ENCODE assay signal across 1 cellular context in genomic region chr15:96354731-96355560, GRCh38.
A peak's percentile ranks its signal among the peaks of the same experiment; 100 is the strongest.
TF ChIP-seq lines count a peak whose summit lies in the region.

No MANE protein-coding gene starts in this region.

TF ChIP-seq in HEK293, 187 proteins besides CTCF, POLR2A, EP300 and RAD21 (continued from another document and continues in another):
- TF ChIP-seq ZSCAN4 (tag by site-specific recombination; IDR thresholded peaks at IDR 0.05) (no peak), ZNF600 (tag by site-specific recombination; IDR thresholded peaks at IDR 0.05) (peak; percentile 19; the same call in 1 of the 2 replicates), ZBTB44 (tag by site-specific recombination; IDR thresholded peaks at IDR 0.05) (peak; percentile 70), ZNF175 (tag by site-specific recombination; IDR thresholded peaks at IDR 0.05) (no peak), PRDM4 (tag by site-specific recombination; IDR thresholded peaks at IDR 0.05) (no peak), PRDM10 (tag by site-specific recombination; IDR thresholded peaks at IDR 0.05) (no peak), INSM2 (tag by site-specific recombination; IDR thresholded peaks at IDR 0.05) (no peak), ZNF623 (tag by site-specific recombination; IDR thresholded peaks at IDR 0.05) (no peak), ZFHX2 (tag by site-specific recombination; conservative IDR thresholded peaks at IDR 0.05) (0 out of 2 replicates have a peak, but pooled peaks have one; percentile 19), ATF2 (tag by site-specific recombination; IDR thresholded peaks at IDR 0.05; ENCODE audit: low read depth) (0 out of 2 replicates have a peak, but pooled peaks have one; percentile 25), SALL2 (tag by site-specific recombination; IDR thresholded peaks at IDR 0.05; ENCODE audit: borderline replicate concordance) (no peak), SP2 (tag by site-specific recombination; IDR thresholded peaks at IDR 0.05) (no peak), ZNF324 (tag by site-specific recombination; IDR thresholded peaks at IDR 0.05) (no peak), ZBTB20 (tag by site-specific recombination; IDR thresholded peaks at IDR 0.05) (no peak), ZNF140 (tag by site-specific recombination; IDR thresholded peaks at IDR 0.05) (no peak), ZNF843 (tag by site-specific recombination; IDR thresholded peaks at IDR 0.05) (no peak), KLF9 (tag by site-specific recombination; IDR thresholded peaks at IDR 0.05; ENCODE audit: low read depth) (no peak), ZNF423 (tag by site-specific recombination; IDR thresholded peaks at IDR 0.05) (0 out of 2 replicates have a peak, but pooled peaks have one; percentile 79), ZNF239 (tag by site-specific recombination; IDR thresholded peaks at IDR 0.05) (no peak), GLI4 (tag by site-specific recombination; IDR thresholded peaks at IDR 0.05) (no peak), TSHZ1 (tag by site-specific recombination; IDR thresholded peaks at IDR 0.05; ENCODE audit: borderline replicate concordance) (no peak), SP7 (tag by site-specific recombination; IDR thresholded peaks at IDR 0.05) (0 out of 2 replicates have a peak, but pooled peaks have one; percentile 26), ZNF704 (tag by site-specific recombination; IDR thresholded peaks at IDR 0.05) (no peak), EGR2 (tag by site-specific recombination; IDR thresholded peaks at IDR 0.05; ENCODE audit: low read depth) (no peak), ZNF501 (tag by site-specific recombination; IDR thresholded peaks at IDR 0.05) (peak; percentile 21; the same call in 1 of the 2 replicates), ZNF37A (tag by site-specific recombination; IDR thresholded peaks at IDR 0.05) (no peak), ZNF529 (tag by site-specific recombination; IDR thresholded peaks at IDR 0.05; ENCODE audit: insufficient replicate concordance) (no peak), WT1 (tag by site-specific recombination; IDR thresholded peaks at IDR 0.05) (0 out of 2 replicates have a peak, but pooled peaks have one; percentile 7), KLF17 (tag by site-specific recombination; IDR thresholded peaks at IDR 0.05) (no peak), HOXD13 (CRISPR knock-in tag; IDR thresholded peaks at IDR 0.05; ENCODE audit: borderline replicate concordance) (no peak), ZNF362 (tag by site-specific recombination; IDR thresholded peaks at IDR 0.05) (no peak), ZNF561 (tag by site-specific recombination; IDR thresholded peaks at IDR 0.05; ENCODE audit: borderline replicate concordance) (no peak), ZNF202 (tag by site-specific recombination; IDR thresholded peaks at IDR 0.05; ENCODE audit: borderline replicate concordance) (no peak), ZNF184 (tag by site-specific recombination; IDR thresholded peaks at IDR 0.05) (no peak), ZNF19 (tag by site-specific recombination; IDR thresholded peaks at IDR 0.05; ENCODE audit: low read depth) (no peak), ZNF830 (tag by site-specific recombination; IDR thresholded peaks at IDR 0.05; ENCODE audit: low read depth) (no peak), YY1 (tag by site-specific recombination; IDR thresholded peaks at IDR 0.05) (no peak), ZEB2 (tag by site-specific recombination; IDR thresholded peaks at IDR 0.05) (no peak), ZNF747 (tag by site-specific recombination; IDR thresholded peaks at IDR 0.05) (no peak), ZNF404 (tag by site-specific recombination; IDR thresholded peaks at IDR 0.05) (no peak), SP3 (tag by site-specific recombination; IDR thresholded peaks at IDR 0.05) (no peak), ZNF416 (tag by site-specific recombination; IDR thresholded peaks at IDR 0.05) (no peak), ZNF768 (tag by site-specific recombination; IDR thresholded peaks at IDR 0.05) (no peak)
